ENCODE assay signal across 19 cellular contexts in genomic region chr1:200904772-200905171, GRCh38. TPM values are rescaled to one million over a fixed set of nuclear protein-coding genes. Genes with fewer than 3 reads are reported as not detected.
A peak's percentile ranks its signal among the peaks of the same experiment; 100 is the strongest.
DNase-seq lines count a peak whose midpoint lies in the region; ATAC-seq and TF ChIP-seq lines count a peak whose summit lies in the region.
"Had no signal": no experiment of that assay in that cellular context is flagged by ENCODE, and none has a peak within 500 bp of the region (broad histone marks: within the 10 kb centered on the region; RNA-seq: fewer than 3 reads in every experiment).

No MANE protein-coding gene starts in this region.

- H3K27me3 ChIP-seq in esophagus (ENCODE audit: control insufficient read depth in 1 of 2, insufficient read depth in 2 of 2, low read length in 2 of 2) (no peaks in the 10 kb centered on the region), smooth muscle cell (ENCODE audit: low read depth) (no peaks in the 10 kb centered on the region), testis (no peaks in the 10 kb centered on the region)

- no peak for DNase-seq in RWPE1 (ENCODE audit: low spot score)
- DNase-seq in smooth muscle cell (lab: John Stamatoyannopoulos, UW; ENCODE audit: unreplicated experiment): no peak
- DNase-seq in testis: no peak
- no peak for DNase-seq in SHP77 treated with DMSO at 0.1 percent for 48 hours (lab: John Stamatoyannopoulos, UW)
- DNase-seq in NCI-H82 (lab: John Stamatoyannopoulos, UW): no peak
- DNase-seq: DMS153, DND-41, KBM-7, MM.1S, NCI-H1417, NCI-H1694, NCI-H2029 treated with DMSO at 0.1 percent for 48 hours, NCI-H446 treated with DMSO at 0.1 percent for 48 hours, NCI-H526 had no signal

- H4K20me1 ChIP-seq in smooth muscle cell (ENCODE audit: low read depth): no peaks in the 10 kb centered on the region

- no peak for ATAC-seq in GM21390 (IDR thresholded peaks at IDR 0.05; ENCODE audit: unreplicated experiment)
- ATAC-seq: SK-N-SH treated with all-trans-retinoic acid at 6 μM for 48 hours had no signal

- H3K79me2 ChIP-seq in smooth muscle cell (ENCODE audit: low read depth): no peaks in the 10 kb centered on the region

- no peak overlapping the region for H2AFZ ChIP-seq in smooth muscle cell (ENCODE audit: low read depth)

- H3K4me3 ChIP-seq in HEK293 (ENCODE audit: low read depth, low read length) (no peak overlapping the region), esophagus (ENCODE audit: low read depth in 1 of 2, low read length in 2 of 2) (no peak overlapping the region), smooth muscle cell (no peak overlapping the region), testis (no peak overlapping the region)

- peaks cover 0 to 52% of the 10 kb centered on the region in 2 experiments; a peak in 1 of 3 replicates for H3K36me3 ChIP-seq in HEK293 (ENCODE audit: control insufficient read depth in 2 of 2, insufficient read depth in 1 of 2, low read length in 2 of 2)
- peaks cover 0 to 30% of the 10 kb centered on the region in 2 donors for H3K36me3 ChIP-seq in esophagus (ENCODE audit: control insufficient read depth in 2 of 2, insufficient read depth in 2 of 2, low read length in 1 of 2)
- peaks cover 2% of the 10 kb centered on the region for H3K36me3 ChIP-seq in smooth muscle cell (ENCODE audit: low read depth)
- H3K36me3 ChIP-seq in testis (ENCODE audit: low read depth, missing control alignments): no peaks in the 10 kb centered on the region

- CTCF ChIA-PET in HEK293 (lab: Yijun Ruan, JAX) (interaction anchor here (0.7 to 1.0 kb wide), 2 partner anchors 102 to 484 kb away, joined by 3 to 4 read pairs; no protein-coding TSS in a partner anchor), RWPE1 (lab: Yijun Ruan, JAX) (interaction anchor here (0.6 to 1.4 kb wide), 4 partner anchors 14 to 67 kb away, joined by 4 to 6 read pairs (median 4); no protein-coding TSS in a partner anchor)

- no peak overlapping the region for H3K27ac ChIP-seq in HEK293 (ENCODE audit: extremely low read depth, low read depth, low read length)
- peak overlapping the region; percentile 57 for H3K27ac ChIP-seq in RWPE1
- peak overlapping the region; percentile 44 to 75 for H3K27ac ChIP-seq in esophagus (ENCODE audit: low read depth in 2 of 2, low read length in 1 of 2)
- peak overlapping the region; percentile 37 for H3K27ac ChIP-seq in smooth muscle cell (ENCODE audit: low read depth)
- peak overlapping the region in 1 of 2 donors; percentile 14 for H3K27ac ChIP-seq in testis

- H3K4me1 ChIP-seq in HEK293 (ENCODE audit: control insufficient read depth, insufficient read depth, low read length) (no peaks in the 10 kb centered on the region; the same call in 1 of the 2 replicates), esophagus (ENCODE audit: control insufficient read depth in 2 of 2, insufficient read depth in 2 of 2, low read length in 1 of 2) (peaks cover 0 to 36% of the 10 kb centered on the region in 2 donors), smooth muscle cell (ENCODE audit: low read depth) (no peaks in the 10 kb centered on the region), testis (peaks cover 9% of the 10 kb centered on the region)

- intact Hi-C loops in testis (cut with DNase I; ENCODE audit: low total_unique reads): no loop called here

- TF ChIP-seq CTCF in HEK293 (tag by site-specific recombination; IDR thresholded peaks at IDR 0.05): no peak
- no peak for TF ChIP-seq CTCF in RWPE1 (conservative IDR thresholded peaks at IDR 0.05; ENCODE audit: low read depth)
- TF ChIP-seq CTCF in smooth muscle cell (IDR thresholded peaks at IDR 0.05; ENCODE audit: borderline replicate concordance, insufficient read depth, poor library complexity, severe bottlenecking): no peak
- no peak for TF ChIP-seq CTCF in testis (IDR thresholded peaks at IDR 0.05)

- no peaks in the 10 kb centered on the region for H3F3A ChIP-seq in smooth muscle cell (ENCODE audit: low read depth)

- no peak overlapping the region for H3K4me2 ChIP-seq in smooth muscle cell

- POLR2A ChIA-PET in HEK293 (lab: Yijun Ruan, JAX): no interaction called here
- POLR2A ChIA-PET in RWPE1 (lab: Yijun Ruan, JAX; ENCODE audit: low non-redundant PET): interaction anchor here (1.6 kb wide), 1 partner anchor 13 kb away, joined by 4 read pairs; no protein-coding TSS in a partner anchor

- TF ChIP-seq POLR2A in testis (IDR thresholded peaks at IDR 0.05): no peak

- H3K9ac ChIP-seq in smooth muscle cell (ENCODE audit: low read depth): no peak overlapping the region

- H3K9me3 ChIP-seq in HEK293 (ENCODE audit: control insufficient read depth, insufficient read depth, low read depth, low read length) (no peaks in the 10 kb centered on the region), esophagus (ENCODE audit: control insufficient read depth in 2 of 2, insufficient read depth in 1 of 2, low read depth in 1 of 2, low read length in 1 of 2) (no peaks in the 10 kb centered on the region), smooth muscle cell (replicated peaks; ENCODE audit: low read depth) (no peaks in the 10 kb centered on the region), testis (no peaks in the 10 kb centered on the region)

TF ChIP-seq in HEK293, 187 proteins besides CTCF, POLR2A, EP300 and RAD21:
- peak; percentile 76 for TF ChIP-seq ZNF121 (tag by site-specific recombination; IDR thresholded peaks at IDR 0.05)
- TF ChIP-seq ZBTB26 (tag by site-specific recombination; optimal IDR thresholded peaks at IDR 0.05): no peak
- no peak for TF ChIP-seq ZNF132 (tag by site-specific recombination; IDR thresholded peaks at IDR 0.05; ENCODE audit: borderline replicate concordance)
- no peak for TF ChIP-seq GLI2 (tag by site-specific recombination; IDR thresholded peaks at IDR 0.05; ENCODE audit: borderline replicate concordance, low read depth)

RNA-seq across cellular contexts. Expression of gene INAVA, which starts 10.1 kb away (rescaled TPM):
- polyA plus RNA-seq in esophagus (10 to 100 TPM; 39.4 to 41.9 TPM), smooth muscle cell (10.1 and 14.9 TPM in 2 replicates), testis (ENCODE audit: insufficient read depth, low read depth, low replicate concordance) (1.5 TPM)
- total RNA-seq in smooth muscle cell (9.5 and 16.9 TPM in 2 replicates), testis (1 to 10 TPM; 2.3 to 5.8 TPM)
- total RNA-seq: HT1080 had no signal

RNA-seq across cellular contexts. Expression of gene GPR25, which starts 32.0 kb away (rescaled TPM):
- polyA plus RNA-seq in esophagus (under 1 TPM; 0.14 to 0.55 TPM), smooth muscle cell (not detected in 2 replicates), testis (ENCODE audit: insufficient read depth, low read depth, low replicate concordance) (not detected)
- total RNA-seq in smooth muscle cell (not detected in 2 replicates), testis (under 1 TPM in 1 of 2 donors, not detected in 1; 0.87 TPM)
- total RNA-seq: HT1080 had no signal
